Comparison of ENCODE assay signal across 8 cellular contexts in the genomic region with DNA sequence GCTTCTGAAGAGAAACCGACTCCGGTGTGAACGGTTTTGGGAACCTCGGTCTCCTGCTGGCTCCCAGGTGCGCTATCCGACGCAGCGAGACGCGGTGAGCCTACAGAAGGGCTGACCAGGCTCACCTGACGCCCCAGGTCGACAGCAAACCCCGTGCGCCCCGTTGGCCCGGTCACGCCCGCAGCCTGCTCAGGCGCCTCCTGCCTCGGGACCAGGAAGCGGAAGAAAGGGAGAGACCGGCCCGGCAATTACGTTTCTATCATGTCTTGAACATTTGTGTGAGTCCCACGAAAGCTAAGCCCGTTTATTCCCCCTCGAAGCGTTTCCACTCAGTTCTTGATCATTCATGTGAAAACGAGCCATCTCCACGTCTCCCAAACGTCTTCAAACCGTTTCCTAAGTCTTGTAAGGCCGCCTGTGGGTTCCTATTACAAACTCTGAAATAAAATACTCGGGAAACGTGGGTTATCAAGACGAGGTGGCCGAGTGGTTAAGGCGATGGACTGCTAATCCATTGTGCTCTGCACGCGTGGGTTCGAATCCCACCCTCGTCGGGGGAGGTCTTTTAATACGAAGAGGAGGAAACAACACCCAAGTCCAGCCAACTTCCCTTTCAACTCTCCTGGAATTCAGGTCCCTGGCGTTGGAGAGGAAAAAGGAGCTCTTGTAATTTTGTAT.
A peak's percentile ranks its signal among the peaks of the same experiment; 100 is the strongest.
DNase-seq lines count a peak whose midpoint lies in the region; ATAC-seq and TF ChIP-seq lines count a peak whose summit lies in the region.

No MANE protein-coding gene starts in this region.

- in situ Hi-C loops in brain microvascular endothelial cell (cut with HindIII; ENCODE audit: low pct_ligation_motif_present, low sequenced_read_pairs), result no loop called here

- H3K4me3 ChIP-seq in NT2/D1 (ENCODE audit: insufficient read length, low read depth) (peak overlapping the region; percentile 56), brain microvascular endothelial cell (ENCODE audit: low read depth, low read length) (peak overlapping the region; percentile 83)

- ATAC-seq in HG03439 (IDR thresholded peaks at IDR 0.05; ENCODE audit: unreplicated experiment), result no peak
- ATAC-seq in HG02759 (IDR thresholded peaks at IDR 0.05; ENCODE audit: unreplicated experiment), result no peak

- H3K4me1 ChIP-seq in NT2/D1 (ENCODE audit: insufficient read depth, insufficient read length), result peaks cover 3% of the 10 kb centered on the region

- DNase-seq in GM04503 (ENCODE audit: low read depth) (peak; percentile 24), NT2/D1 (ENCODE audit: low read depth, low spot score) (peak; percentile 20), brain microvascular endothelial cell (peak; percentile 90), left kidney (ENCODE audit: low read depth, low spot score) (peak; percentile 41), NCI-H1694 treated with DMSO at 0.1 percent for 48 hours (lab: John Stamatoyannopoulos, UW) (no peak)
- DNase-seq in stimulated activated CD4-positive, alpha-beta T cell treated with anti-CD3 and anti-CD28 coated beads, TNF-alpha, amount 100 ng/mL, for 24 hours (ENCODE audit: low read depth in 3 of 3), result peak in 2 of 3 experiments; percentile 35 to 62

- peak overlapping the region; percentile 52 for H3K27ac ChIP-seq in brain microvascular endothelial cell

- no peaks in the 10 kb centered on the region for H3K36me3 ChIP-seq in NT2/D1 (ENCODE audit: insufficient read depth, insufficient read length, low read length)
- H3K36me3 ChIP-seq in brain microvascular endothelial cell (replicated peaks), result no peaks in the 10 kb centered on the region

- peak; percentile 3 for TF ChIP-seq CTCF in brain microvascular endothelial cell (IDR thresholded peaks at IDR 0.05; ENCODE audit: low read depth, low read length, missing control alignments)

- H3K27me3 ChIP-seq in NT2/D1 (ENCODE audit: insufficient read depth, insufficient read length), result peaks cover 19% of the 10 kb centered on the region
- no peaks in the 10 kb centered on the region for H3K27me3 ChIP-seq in brain microvascular endothelial cell (replicated peaks)

- H3K9me3 ChIP-seq in NT2/D1 (ENCODE audit: insufficient read depth, low read length), result no peaks in the 10 kb centered on the region

- peak overlapping the region; percentile 54 for H3K9ac ChIP-seq in NT2/D1 (ENCODE audit: insufficient read length, low read depth)
